ENCODE assay signal across 20 cellular contexts in genomic region chr1:158122823-158123390, GRCh38. TPM values are rescaled to one million over a fixed set of nuclear protein-coding genes. Genes with fewer than 3 reads are reported as not detected.
A peak's percentile ranks its signal among the peaks of the same experiment; 100 is the strongest.
DNase-seq lines count a peak whose midpoint lies in the region; ATAC-seq, FAIRE-seq and TF ChIP-seq lines count a peak whose summit lies in the region.
"Had no signal": no experiment of that assay in that cellular context is flagged by ENCODE, and none has a peak within 500 bp of the region (broad histone marks: within the 10 kb centered on the region; RNA-seq: fewer than 3 reads in every experiment).

No MANE protein-coding gene starts in this region.

- H3K23me2 ChIP-seq in H1 (ENCODE audit: low read depth, low read length): no peaks in the 10 kb centered on the region

- H3K9me3 ChIP-seq in H1 (ENCODE audit: insufficient read depth in 2 of 2, low read depth in 1 of 2, low read length in 1 of 2): no peaks in the 10 kb centered on the region
- H3K9me3 ChIP-seq: BLaER1, HAP-1 had no signal

- no peak overlapping the region for H2BK12ac ChIP-seq in H1 (ENCODE audit: low read depth, low read length)

- H3K27me3 ChIP-seq in H1 (replicated peaks in 1 of 4; ENCODE audit: control insufficient read depth in 3 of 4, extremely low read depth in 1 of 4, insufficient read depth in 3 of 4, low read length in 3 of 4): no peaks in the 10 kb centered on the region
- H3K27me3 ChIP-seq: BLaER1 had no signal

- H3K27me3 Mint-ChIP-seq in naive thymus-derived CD8-positive, alpha-beta T cell: peaks cover 25 to 70% (median 40%) of the 10 kb centered on the region in 5 donors

- DNase-seq in Caki2 (ENCODE audit: low read depth) (peak; percentile 65), H1 (ENCODE audit: low read depth in 1 of 2, low spot score in 2 of 2) (no peak), left kidney (ENCODE audit: low read depth, low spot score) (peak; percentile 61), renal cortical epithelial cell (ENCODE audit: low read depth) (peak; percentile 73), left ventricle myocardium superior (no peak), medulla oblongata (ENCODE audit: extremely low spot score) (no peak)
- no peak for DNase-seq in naive thymus-derived CD8-positive, alpha-beta T cell
- DNase-seq: Calu3; CD4-positive, alpha-beta memory T cell; DND-41; EL had no signal

- H2BK15ac ChIP-seq in H1 (ENCODE audit: low read length): 0 out of 2 replicates have a peak overlapping the region, but pooled peaks have one; percentile 46

- H2BK20ac ChIP-seq in H1 (ENCODE audit: low read length): no peak overlapping the region

- H3K36me3 Mint-ChIP-seq in naive thymus-derived CD8-positive, alpha-beta T cell: no peaks in the 10 kb centered on the region
- H3K36me3 Mint-ChIP-seq: CD14-positive monocyte; CD4-positive, alpha-beta memory T cell had no signal

- H2BK120ac ChIP-seq in H1 (replicated peaks; ENCODE audit: low read depth, low read length): no peak overlapping the region

- H2AFZ ChIP-seq in H1 (ENCODE audit: low read length): no peak overlapping the region

- H3K56ac ChIP-seq in H1 (replicated peaks; ENCODE audit: insufficient read length, low read depth, low read length): no peak overlapping the region

- TF ChIP-seq CTCF in H1 (IDR thresholded peaks at IDR 0.05; ENCODE audit: control extremely low read depth in 1 of 3, insufficient read depth in 1 of 3, low read depth in 1 of 3, low read length in 3 of 3): no peak

- no peak overlapping the region for H3K4me3 ChIP-seq in H1 (ENCODE audit: extremely low read depth in 1 of 4, insufficient read depth in 2 of 4, low read depth in 3 of 4, low read length in 4 of 4)
- H3K4me3 ChIP-seq: BLaER1, GM12878, HAP-1 had no signal

- H3K79me1 ChIP-seq in H1 (ENCODE audit: low read depth, low read length): no peaks in the 10 kb centered on the region

- no peak overlapping the region for H4K5ac ChIP-seq in H1 (ENCODE audit: insufficient read length, low read depth, low read length)

- H3K23ac ChIP-seq in H1 (ENCODE audit: insufficient read length): no peak overlapping the region

- H4K91ac ChIP-seq in H1 (replicated peaks; ENCODE audit: insufficient read length, low read length): no peak overlapping the region

- H4K20me1 ChIP-seq in H1 (replicated peaks in 1 of 2; ENCODE audit: control insufficient read depth in 1 of 2, insufficient read depth in 2 of 2, low read length in 2 of 2): no peaks in the 10 kb centered on the region
- H4K20me1 ChIP-seq: BLaER1 had no signal

- no peak for TF ChIP-seq POLR2A in H1 (IDR thresholded peaks at IDR 0.05; ENCODE audit: control extremely low read depth in 1 of 2, low read depth in 2 of 2, low read length in 2 of 2)

- H3K27ac ChIP-seq in H1 (ENCODE audit: low read depth, low read length): no peak overlapping the region
- H3K27ac ChIP-seq: BLaER1 had no signal

- H3K14ac ChIP-seq in H1 (ENCODE audit: insufficient read length): no peak overlapping the region

- ATAC-seq in left ventricle myocardium superior (no peak), esophagus mucosa (no peak)
- no peak for ATAC-seq in naive thymus-derived CD8-positive, alpha-beta T cell
- ATAC-seq: GM12878 had no signal

- no peak overlapping the region for H2AK5ac ChIP-seq in H1 (ENCODE audit: low read depth, low read length)

- no peak overlapping the region for H3K4me3 Mint-ChIP-seq in naive thymus-derived CD8-positive, alpha-beta T cell
- H3K4me3 Mint-ChIP-seq: CD4-positive, alpha-beta memory T cell had no signal

- CTCF ChIA-PET in H1 (lab: Charles Lee; ENCODE audit: partially characterized antibody): interaction anchor here (0.7 to 38.2 kb wide), 15 partner anchors 19 to 432 kb away, joined by 3 to 2918 read pairs (median 5); partner anchors contain the start of gene KIRREL1

- no peak for TF ChIP-seq RAD21 in H1 (IDR thresholded peaks at IDR 0.05 in 1 of 2, conservative IDR thresholded peaks at IDR 0.05 in 1 of 2; ENCODE audit: low read depth in 2 of 2, low read length in 2 of 2)

- H3K4me1 Mint-ChIP-seq in naive thymus-derived CD8-positive, alpha-beta T cell: peaks cover 4 to 10% (median 8%) of the 10 kb centered on the region in 4 donors

- no peak for FAIRE-seq in H1 (lab: Jason Lieb, UNC)
- FAIRE-seq: A204.1, GM12878 had no signal

- no peak overlapping the region for H4K8ac ChIP-seq in H1 (ENCODE audit: extremely low read depth, insufficient read depth, low read length)

- TF ChIP-seq EP300 in H1 (IDR thresholded peaks at IDR 0.05; ENCODE audit: borderline replicate concordance in 1 of 2, low read depth in 2 of 2, low read length in 2 of 2): no peak

- H3K4me1 ChIP-seq in H1 (replicated peaks in 1 of 4; ENCODE audit: control insufficient read depth in 3 of 4, insufficient read depth in 4 of 4, low read length in 3 of 4): peaks cover 0 to 24% (median 15%) of the 10 kb centered on the region in 4 experiments; a peak in 6 of 7 replicates
- H3K4me1 ChIP-seq: HAP-1 had no signal

- H3K9ac ChIP-seq in H1 (replicated peaks in 1 of 4; ENCODE audit: extremely low read depth in 1 of 4, low read depth in 3 of 4, low read length in 3 of 4): no peak overlapping the region
- H3K9ac ChIP-seq: BLaER1 had no signal

- H3K36me3 ChIP-seq in H1 (ENCODE audit: control insufficient read depth in 2 of 4, insufficient read depth in 4 of 4, low read length in 3 of 4): no peaks in the 10 kb centered on the region
- H3K36me3 ChIP-seq: BLaER1, HAP-1 had no signal

- 90% methylated on average over 2 of the region's 2 CpGs; no CpG with 5 or more reads in 1 of the 2 experiments for WGBS in H1 (ENCODE audit: extremely low coverage in 1 of 2, insufficient coverage in 1 of 2, insufficient read length in 1 of 2, insufficient replicate concordance in 2 of 2, low coverage in 1 of 2, low lambda C conversion rate in 2 of 2, missing lambda C conversion rate in 1 of 2), 2 experiments

- intact Hi-C loops in left ventricle myocardium superior (cut with micrococcal nuclease): no loop called here

- H3K4me2 ChIP-seq in H1 (ENCODE audit: insufficient read depth in 1 of 2, low read depth in 2 of 2, low read length in 2 of 2): no peak overlapping the region
- H3K4me2 ChIP-seq: BLaER1 had no signal

- no peak overlapping the region for H3K18ac ChIP-seq in H1 (ENCODE audit: extremely low read depth, low read length)

- H3K79me2 ChIP-seq in H1 (ENCODE audit: control insufficient read depth in 1 of 2, insufficient read depth in 2 of 2, low read length in 2 of 2): no peaks in the 10 kb centered on the region

- no peak overlapping the region for H3K4ac ChIP-seq in H1 (replicated peaks; ENCODE audit: insufficient read length, low read depth, low read length)

- no peaks in the 10 kb centered on the region for H3K9me3 Mint-ChIP-seq in naive thymus-derived CD8-positive, alpha-beta T cell
- H3K9me3 Mint-ChIP-seq: CD4-positive, alpha-beta memory T cell had no signal

- in situ Hi-C loops in Caki2 (cut with HindIII; ENCODE audit: low pct_unique_long_range_greater_than_20kb, low sequenced_read_pairs): loop anchor here (10.0 kb wide), 1 partner anchor 158 kb away; no protein-coding TSS in a partner anchor

- H2BK5ac ChIP-seq in H1 (ENCODE audit: low read depth, low read length): no peak overlapping the region

- POLR2A ChIA-PET in H1 (lab: Charles Lee; ENCODE audit: partially characterized antibody): no interaction called here
- POLR2A ChIA-PET in naive thymus-derived CD8-positive, alpha-beta T cell (lab: Charles Lee): no interaction called here

- H3K27ac Mint-ChIP-seq in naive thymus-derived CD8-positive, alpha-beta T cell: peak overlapping the region in 1 of 10 donors; percentile 37
- H3K27ac Mint-ChIP-seq: CD14-positive monocyte; CD4-positive, alpha-beta memory T cell had no signal

TF ChIP-seq in H1, 55 proteins besides CTCF, POLR2A, EP300 and RAD21:
- TF ChIP-seq BCL11A (IDR thresholded peaks at IDR 0.05; ENCODE audit: low read depth in 2 of 2, low read length in 2 of 2): no peak
- no peak for TF ChIP-seq HDAC6 (IDR thresholded peaks at IDR 0.05; ENCODE audit: low read depth, low read length)
- TF ChIP-seq TEAD4 (IDR thresholded peaks at IDR 0.05; ENCODE audit: low read depth, low read length): no peak
- TF ChIP-seq SIX5 (IDR thresholded peaks at IDR 0.05; ENCODE audit: low read depth, low read length): no peak
- no peak for TF ChIP-seq CBX5 (IDR thresholded peaks at IDR 0.05; ENCODE audit: low read depth, low read length)
- no peak for TF ChIP-seq RXRA (IDR thresholded peaks at IDR 0.05; ENCODE audit: insufficient read depth, low read depth, low read length)
- no peak for TF ChIP-seq SP2 (IDR thresholded peaks at IDR 0.05; ENCODE audit: low read length)
- TF ChIP-seq GABPA (IDR thresholded peaks at IDR 0.05; ENCODE audit: borderline replicate concordance, insufficient read depth, low read length): no peak
- TF ChIP-seq CREB1 (IDR thresholded peaks at IDR 0.05): no peak
- no peak for TF ChIP-seq KDM5A (IDR thresholded peaks at IDR 0.05; ENCODE audit: low read length)
- no peak for TF ChIP-seq HDAC2 (IDR thresholded peaks at IDR 0.05; ENCODE audit: borderline replicate concordance in 1 of 2, low read depth in 2 of 2, low read length in 2 of 2)
- TF ChIP-seq JUND (IDR thresholded peaks at IDR 0.05; ENCODE audit: low read length): no peak
- no peak for TF ChIP-seq KDM1A (IDR thresholded peaks at IDR 0.05; ENCODE audit: borderline replicate concordance, low read length)
- no peak for TF ChIP-seq POU5F1 (IDR thresholded peaks at IDR 0.05; ENCODE audit: low read depth, low read length)
- no peak for TF ChIP-seq EGR1 (IDR thresholded peaks at IDR 0.05; ENCODE audit: borderline replicate concordance, low read depth, low read length)
- TF ChIP-seq SIRT6 (IDR thresholded peaks at IDR 0.05; ENCODE audit: low read length): no peak
- TF ChIP-seq EZH2 (IDR thresholded peaks at IDR 0.05; ENCODE audit: low read depth, low read length, severe bottlenecking): no peak

RNA-seq across cellular contexts. Expression of gene CD1D, which starts 57.8 kb away (rescaled TPM):
- 0.06 and 0.07 TPM in 2 replicates for total RNA-seq in Caki2 (2014; rRNA removed; shearing (Covaris generic); ENCODE audit: low replicate concordance)
- total RNA-seq in H1 (2021; fragmentation: NEBNext Ultra II Directional; extraction: Animal tissue kit (Norgen Biotek cat#: 25700)): 0.92 and 1.1 TPM in 2 replicates
- 1.2 and 1.6 TPM in 2 replicates for polyA plus RNA-seq in H1 (2011; rRNA removed)
- polyA plus RNA-seq in H1 (2011; cell fraction: cytosol; rRNA removed): 1.2 TPM
- polyA plus RNA-seq in H1 (2011; cell fraction: nucleus; rRNA removed): 2.3 TPM
- polyA plus RNA-seq in H1 (2012, experiment 1 of 2): 1.2 to 2.3 TPM (median 1.7 TPM) in 4 replicates
- polyA plus RNA-seq in H1 (2012, experiment 2 of 2): 1.9 TPM
- 1.4 TPM for polyA plus RNA-seq in H1 (2013, experiment 1 of 2)
- 1.3 TPM for polyA plus RNA-seq in H1 (2013, experiment 2 of 2)
- polyA minus RNA-seq in H1 (2011; rRNA and poly(A)+ RNA removed): 1.1 and 1.9 TPM in 2 replicates
- polyA minus RNA-seq in H1 (2011; cell fraction: cytosol; rRNA and poly(A)+ RNA removed): 0.51 TPM
- polyA minus RNA-seq in H1 (2011; cell fraction: nucleus; rRNA and poly(A)+ RNA removed): 1.1 TPM
- total RNA-seq in renal cortical epithelial cell: 0.75 and 1.4 TPM in 2 replicates
- total RNA-seq in left ventricle myocardium superior: 1.4 TPM
- total RNA-seq in esophagus mucosa: 0.44 TPM
- under 1 TPM; 0.16 to 0.27 TPM for total RNA-seq in naive thymus-derived CD8-positive, alpha-beta T cell
- under 1 TPM in 2 of 3 donors, not detected in 1; 0.10 to 0.15 TPM for polyA plus RNA-seq in naive thymus-derived CD8-positive, alpha-beta T cell
- total RNA-seq: CD4-positive, alpha-beta memory T cell; G401; HT-29 had no signal
- polyA plus RNA-seq: AG04450 had no signal

Comparison
In these comparisons a context has a peak if more than half of its experiments do, and no peak if none do; other contexts are left out.
1. DNase-seq: peak in Caki2 (single experiment), left kidney (single experiment) and renal cortical epithelial cell (single experiment); none in H1 (0 of 2), left ventricle myocardium superior (single experiment), naive thymus-derived CD8-positive, alpha-beta T cell (0 of 10) and medulla oblongata (single experiment).